ENCODE assay signal across 8 cellular contexts in genomic region chr9:129139993-129140396, GRCh38. TPM values are rescaled to one million over a fixed set of nuclear protein-coding genes. Genes with fewer than 3 reads are reported as not detected.
DNase-seq lines count a peak whose midpoint lies in the region; ATAC-seq, FAIRE-seq and TF ChIP-seq lines count a peak whose summit lies in the region.

No MANE protein-coding gene starts in this region.

- peak overlapping the region; percentile 13 for H3K4me3 ChIP-seq in iPS-11a (ENCODE audit: low read depth, low read length)
- peak overlapping the region; percentile 65 for H3K4me3 ChIP-seq in skeletal muscle satellite cell (ENCODE audit: low read length)

- peak overlapping the region; percentile 89 for H3K4me2 ChIP-seq in skeletal muscle satellite cell (ENCODE audit: low read length)

- no peaks in the 10 kb centered on the region for H3K9me3 ChIP-seq in skeletal muscle satellite cell (replicated peaks; ENCODE audit: low read length)

- H3K9me3 Mint-ChIP-seq in brain = no peaks in the 10 kb centered on the region

- H3K27me3 ChIP-seq in skeletal muscle satellite cell (ENCODE audit: control insufficient read depth, insufficient read depth, low read length) = no peaks in the 10 kb centered on the region

- H3K27ac Mint-ChIP-seq in brain = peak overlapping the region; percentile 99 to 100 (median 99)

- H3K4me1 Mint-ChIP-seq in brain = peaks cover 62% of the 10 kb centered on the region

- ATAC-seq in HG02885 (IDR thresholded peaks at IDR 0.05; ENCODE audit: poor library complexity, unreplicated experiment) = peak; percentile 65

- H3K36me3 ChIP-seq in skeletal muscle satellite cell (ENCODE audit: insufficient read depth, low read length) = peaks cover 31% of the 10 kb centered on the region

- peaks cover 60% of the 10 kb centered on the region for H3K4me1 ChIP-seq in skeletal muscle satellite cell (ENCODE audit: control insufficient read depth, insufficient read depth, low read length)

- peak; percentile 45; the same call in 1 of the 2 replicates for TF ChIP-seq POLR2A in GM12891 (IDR thresholded peaks at IDR 0.05; ENCODE audit: low read depth, low read length)

- FAIRE-seq in GM12891 (lab: Jason Lieb, UNC) = peak; percentile 88

- H3K36me3 Mint-ChIP-seq in brain = peaks cover 27% of the 10 kb centered on the region

- H3K4me3 Mint-ChIP-seq in brain = peak overlapping the region; percentile 70 to 85 (median 81)

- peak; percentile 79 for DNase-seq in GM12891 (ENCODE audit: insufficient read length, low spot score)
- peak; percentile 84 to 89 for DNase-seq in NCI-H1930 (lab: John Stamatoyannopoulos, UW)
- DNase-seq in UCSD-AML1 (lab: John Stamatoyannopoulos, UW; ENCODE audit: unreplicated experiment) = peak; percentile 90
- no peak for DNase-seq in NCI-H146 treated with DMSO at 0.1 percent for 48 hours (lab: John Stamatoyannopoulos, UW; ENCODE audit: unreplicated experiment)

- H3K27me3 Mint-ChIP-seq in brain = no peaks in the 10 kb centered on the region

- TF ChIP-seq CTCF in brain (conservative IDR thresholded peaks at IDR 0.05) = no peak

- H3K9ac ChIP-seq in skeletal muscle satellite cell (ENCODE audit: low read depth, low read length) = peak overlapping the region; percentile 100

TF ChIP-seq in GM12891, 5 proteins besides CTCF, POLR2A, EP300 and RAD21:
- TF ChIP-seq TAF1 (IDR thresholded peaks at IDR 0.05; ENCODE audit: low read depth, low read length) (peak; percentile 17; the same call in 1 of the 2 replicates), POU2F2 (IDR thresholded peaks at IDR 0.05; ENCODE audit: low read depth, low read length) (no peak; the same call in 1 of the 2 replicates), POLR2AphosphoS5 (IDR thresholded peaks at IDR 0.05; ENCODE audit: low read depth, low read length) (no peak), PAX5 (IDR thresholded peaks at IDR 0.05; ENCODE audit: insufficient read depth, low read length, severe bottlenecking) (no peak), SPI1 (IDR thresholded peaks at IDR 0.05; ENCODE audit: low read depth, low read length) (peak; percentile 67)

RNA-seq across cellular contexts. Expression of gene PTPA, which starts 28.8 kb away (rescaled TPM):
- 42.1 TPM for polyA plus RNA-seq in GM12891 (2012; ENCODE audit: low read depth, missing spikeins)
- 334 TPM for polyA plus RNA-seq in brain (ENCODE audit: insufficient read depth, low read depth, low replicate concordance)
- total RNA-seq in skeletal muscle satellite cell (2012; rRNA removed) = 55.5 and 60.7 TPM in 2 replicates

RNA-seq across cellular contexts. Expression of gene CRAT, which starts 29.4 kb away (rescaled TPM):
- polyA plus RNA-seq in GM12891 (2012; ENCODE audit: low read depth, missing spikeins) = 1.9 TPM
- polyA plus RNA-seq in brain (ENCODE audit: insufficient read depth, low read depth, low replicate concordance) = 75.0 TPM
- 48.7 and 58.3 TPM in 2 replicates for total RNA-seq in skeletal muscle satellite cell (2012; rRNA removed)

RNA-seq across cellular contexts. Expression of gene IER5L, which starts 38.1 kb away (rescaled TPM):
- polyA plus RNA-seq in GM12891 (2012; ENCODE audit: low read depth, missing spikeins) = 0.19 TPM
- polyA plus RNA-seq in brain (ENCODE audit: insufficient read depth, low read depth, low replicate concordance) = 9.6 TPM
- 32.4 and 39.3 TPM in 2 replicates for total RNA-seq in skeletal muscle satellite cell (2012; rRNA removed)

RNA-seq across cellular contexts. Expression of gene DOLPP1, which starts 59.1 kb away (rescaled TPM):
- polyA plus RNA-seq in GM12891 (2012; ENCODE audit: low read depth, missing spikeins) = 6.5 TPM
- 40.8 TPM for polyA plus RNA-seq in brain (ENCODE audit: insufficient read depth, low read depth, low replicate concordance)
- 8.6 and 10.5 TPM in 2 replicates for total RNA-seq in skeletal muscle satellite cell (2012; rRNA removed)
